In genomic region chr4:85898236-85898635, GRCh38 we compare ENCODE assay signal across 27 cellular contexts.
"Had no signal": no experiment of that assay in that cellular context is flagged by ENCODE, and none has a peak within 500 bp of the region (broad histone marks: within the 10 kb centered on the region; RNA-seq: fewer than 3 reads in every experiment).

No MANE protein-coding gene starts in this region.

- H3K4me3 ChIP-seq: coronary artery, dorsolateral prefrontal cortex, esophagus squamous epithelium, gastrocnemius medialis, heart right ventricle, left lung, lower lobe of right lung, mucosa of descending colon had no signal

- H3K36me3 Mint-ChIP-seq: mesothelial cell of epicardium had no signal

- H3K27me3 ChIP-seq: dorsolateral prefrontal cortex, esophagus squamous epithelium, gastrocnemius medialis, heart right ventricle, left lung had no signal

- H3K4me1 Mint-ChIP-seq: mesothelial cell of epicardium had no signal

- DNase-seq: dermis blood vessel endothelial cell; dorsolateral prefrontal cortex; effector CD4-positive, alpha-beta T cell; effector memory CD4-positive, alpha-beta T cell; erythroblast; esophagus squamous epithelium; foreskin fibroblast; foreskin melanocyte; gastrocnemius medialis; glutamatergic neuron; head of caudate nucleus; heart right ventricle; hippocampal formation; kidney glomerular epithelial cell; left cardiac atrium; left lung; left ventricle myocardium superior; lower lobe of right lung; mesenchymal stem cell; mucosa of descending colon had no signal

- FAIRE-seq: colon, endothelial cell of umbilical vein, islet of Langerhans, keratinocyte had no signal

- H3K9me3 ChIP-seq: esophagus squamous epithelium, gastrocnemius medialis, heart right ventricle, left lung, lower lobe of right lung, mucosa of descending colon had no signal

- H3K4me3 Mint-ChIP-seq: mesothelial cell of epicardium had no signal

- H3K27ac Mint-ChIP-seq: mesothelial cell of epicardium had no signal

- H3K27ac ChIP-seq: coronary artery, dorsolateral prefrontal cortex, esophagus squamous epithelium, gastrocnemius medialis, heart right ventricle, left lung, lower lobe of right lung had no signal

- H3K36me3 ChIP-seq: esophagus squamous epithelium, gastrocnemius medialis, heart right ventricle, left lung, lower lobe of right lung had no signal

- H3K4me1 ChIP-seq: esophagus squamous epithelium, left lung, lower lobe of right lung had no signal

- ATAC-seq: esophagus mucosa, gastrocnemius medialis, heart right ventricle, left cardiac atrium, left lung, left ventricle myocardium superior, lower lobe of right lung, mucosa of descending colon had no signal
